Comparison of ENCODE assay signal across 11 cellular contexts in the genomic region with DNA sequence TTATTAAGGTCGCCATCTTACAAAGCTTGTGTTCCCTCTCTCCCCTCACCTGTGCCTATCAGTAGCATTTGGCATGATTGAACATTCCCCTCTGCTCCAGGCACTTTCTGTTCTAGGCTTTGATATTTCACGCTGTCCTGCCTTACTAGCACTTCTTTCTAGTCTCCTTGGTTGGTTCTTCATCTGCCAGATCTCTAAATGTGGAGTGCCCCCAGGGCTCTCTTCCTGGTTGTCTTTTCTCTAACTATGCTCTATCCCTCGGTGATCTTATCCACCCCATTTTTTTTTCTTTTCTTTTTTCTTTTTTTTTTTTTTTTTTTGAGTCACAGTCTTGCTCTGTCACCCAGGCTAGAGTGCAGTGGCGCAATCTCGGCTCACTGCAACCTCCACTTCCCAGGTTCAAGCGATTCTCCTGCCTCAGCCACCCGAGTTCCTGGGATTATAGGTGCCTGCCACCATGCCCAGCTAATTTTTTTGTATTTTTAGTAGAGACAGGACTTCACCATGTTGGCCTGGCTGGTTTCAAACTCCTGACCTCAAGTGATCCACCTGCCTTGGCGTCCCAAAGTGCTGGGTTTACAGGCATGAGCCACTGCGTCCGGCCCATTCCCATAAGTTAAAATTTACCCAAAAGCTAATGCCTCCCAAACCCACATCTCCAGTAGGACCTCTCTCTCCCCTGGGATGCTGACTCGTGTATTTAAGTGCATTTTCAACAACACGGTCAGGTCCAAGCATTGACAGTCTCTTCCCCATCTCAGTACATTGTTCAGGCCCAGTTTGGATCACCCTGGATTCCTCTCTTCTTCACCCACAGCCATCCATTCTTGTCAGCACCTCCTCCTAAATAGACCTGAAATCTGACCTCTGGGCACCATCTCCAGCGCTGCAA. TPM values are rescaled to one million over a fixed set of nuclear protein-coding genes. Genes with fewer than 3 reads are reported as not detected.
DNase-seq lines count a peak whose midpoint lies in the region; ATAC-seq and TF ChIP-seq lines count a peak whose summit lies in the region.
"Had no signal": no experiment of that assay in that cellular context is flagged by ENCODE, and none has a peak within 500 bp of the region (broad histone marks: within the 10 kb centered on the region; RNA-seq: fewer than 3 reads in every experiment).

No MANE protein-coding gene starts in this region.

- peaks cover 92% of the 10 kb centered on the region for H3K79me2 ChIP-seq in Karpas-422 (ENCODE audit: low read length)

- WGBS in IMR-90 (ENCODE audit: extremely low coverage in 2 of 2, insufficient read length in 1 of 2), 2 experiments = 100% methylated on average over 4 of the region's 13 CpGs; no CpG with 5 or more reads in 1 of the 2 experiments
- WGBS in body of pancreas, 2 donors = 86 to 92% methylated on average over 13 of the region's 13 CpGs

- H3K4me2 ChIP-seq in IMR-90 (ENCODE audit: low read depth, low read length) (peak overlapping the region; percentile 20), Karpas-422 (ENCODE audit: low read depth, low read length, poor library complexity, severe bottlenecking) (no peak overlapping the region)

- H4K20me1 ChIP-seq in IMR-90 (ENCODE audit: insufficient read depth, low read length) (no peaks in the 10 kb centered on the region), Karpas-422 (ENCODE audit: insufficient read depth, low read depth, low read length) (no peaks in the 10 kb centered on the region; the same call in 1 of the 2 replicates)

- no peaks in the 10 kb centered on the region for H3K27me3 ChIP-seq in IMR-90 (ENCODE audit: control insufficient read depth, insufficient read depth, low read length)
- no peaks in the 10 kb centered on the region for H3K27me3 ChIP-seq in neutrophil
- no peaks in the 10 kb centered on the region for H3K27me3 ChIP-seq in Karpas-422 (ENCODE audit: low read length)
- no peaks in the 10 kb centered on the region for H3K27me3 ChIP-seq in body of pancreas

- H3K27ac ChIP-seq in IMR-90 (ENCODE audit: insufficient read depth, low read length) (no peak overlapping the region), neutrophil (peak overlapping the region; percentile 35), Karpas-422 (ENCODE audit: low read length) (no peak overlapping the region), body of pancreas (no peak overlapping the region)

- H3K4ac ChIP-seq in IMR-90 (ENCODE audit: low read depth, low read length) = no peak overlapping the region

- H4K91ac ChIP-seq in IMR-90 (ENCODE audit: insufficient read depth, low read depth, low read length) = no peak overlapping the region

- no peak overlapping the region for H2AFZ ChIP-seq in IMR-90 (replicated peaks; ENCODE audit: low read length, poor library complexity)
- H2AFZ ChIP-seq in Karpas-422 (ENCODE audit: low read length) = no peak overlapping the region

- H2AK5ac ChIP-seq in IMR-90 (ENCODE audit: low read depth, low read length) = peak overlapping the region; percentile 13; the same call in 1 of the 2 replicates

- peaks cover 42 to 62% of the 10 kb centered on the region in 2 experiments for H3K79me1 ChIP-seq in IMR-90 (ENCODE audit: low read depth in 1 of 2, low read length in 2 of 2)

- H3K27ac Mint-ChIP-seq in activated CD8-positive, alpha-beta T cell treated with anti-CD3 and anti-CD28 coated beads, Interleukin-2, amount 10 ng/mL, durations not matched to agents 7 days and 5 days = peak overlapping the region; percentile 31
- H3K27ac Mint-ChIP-seq in activated CD8-positive, alpha-beta T cell treated with anti-CD3 and anti-CD28 coated beads for 36 hours = no peak overlapping the region
- peak overlapping the region; percentile 29 to 74 (median 59) for H3K27ac Mint-ChIP-seq in brain

- in situ Hi-C loops in IMR-90 (cut with MboI; ENCODE audit: low sequenced_read_pairs) = no loop called here

- no peak overlapping the region for H3K4me3 Mint-ChIP-seq in activated CD8-positive, alpha-beta T cell treated with anti-CD3 and anti-CD28 coated beads, Interleukin-2, amount 10 ng/mL, durations not matched to agents 7 days and 5 days
- H3K4me3 Mint-ChIP-seq in activated CD8-positive, alpha-beta T cell treated with anti-CD3 and anti-CD28 coated beads for 36 hours = no peak overlapping the region
- peak overlapping the region; percentile 12 to 78 (median 23) for H3K4me3 Mint-ChIP-seq in brain

- H3K4me1 Mint-ChIP-seq in activated CD8-positive, alpha-beta T cell treated with anti-CD3 and anti-CD28 coated beads, Interleukin-2, amount 10 ng/mL, durations not matched to agents 7 days and 5 days (ENCODE audit: low read depth) = peaks cover 49% of the 10 kb centered on the region
- peaks cover 19% of the 10 kb centered on the region for H3K4me1 Mint-ChIP-seq in activated CD8-positive, alpha-beta T cell treated with anti-CD3 and anti-CD28 coated beads for 36 hours (ENCODE audit: low read depth)
- H3K4me1 Mint-ChIP-seq in brain = peaks cover 36% of the 10 kb centered on the region

- H3K9ac ChIP-seq in IMR-90 (ENCODE audit: low read depth, low read length) = no peak overlapping the region
- no peak overlapping the region for H3K9ac ChIP-seq in Karpas-422 (ENCODE audit: low read length)

- H3K36me3 ChIP-seq in IMR-90 (ENCODE audit: control insufficient read depth, insufficient read depth, low read length) (no peaks in the 10 kb centered on the region), neutrophil (peaks cover 5% of the 10 kb centered on the region), Karpas-422 (ENCODE audit: insufficient read depth, low read length) (peaks cover 43% of the 10 kb centered on the region), body of pancreas (replicated peaks in 1 of 2; ENCODE audit: insufficient read depth in 1 of 2, low read depth in 2 of 2) (no peaks in the 10 kb centered on the region)

- 0 out of 2 replicates have a peak, but pooled peaks cover 2% of the 10 kb centered on the region for H3K4me1 ChIP-seq in IMR-90 (ENCODE audit: control insufficient read depth, insufficient read depth, low read length)
- peaks cover 24% of the 10 kb centered on the region in 2 experiments for H3K4me1 ChIP-seq in neutrophil (ENCODE audit: control insufficient read depth in 1 of 2, insufficient read depth in 1 of 2, low read depth in 1 of 2, low read length in 1 of 2)
- H3K4me1 ChIP-seq in Karpas-422 (ENCODE audit: low read length) = peaks cover 12% of the 10 kb centered on the region
- H3K4me1 ChIP-seq in body of pancreas = peaks cover 9% of the 10 kb centered on the region

- no peak for TF ChIP-seq CTCF in activated CD8-positive, alpha-beta T cell treated with anti-CD3 and anti-CD28 coated beads for 36 hours (IDR thresholded peaks at IDR 0.05)
- no peak for TF ChIP-seq CTCF in IMR-90 (conservative IDR thresholded peaks at IDR 0.05; ENCODE audit: low read depth, low read length)
- no peak for TF ChIP-seq CTCF in brain (conservative IDR thresholded peaks at IDR 0.05)
- no peak for TF ChIP-seq CTCF in neutrophil (IDR thresholded peaks at IDR 0.05)
- no peak for TF ChIP-seq CTCF in omental fat pad (IDR thresholded peaks at IDR 0.05)
- TF ChIP-seq CTCF in body of pancreas (IDR thresholded peaks at IDR 0.05) = no peak

- H2BK5ac ChIP-seq in IMR-90 (ENCODE audit: low read depth, low read length, poor library complexity, severe bottlenecking) = no peak overlapping the region

- DNase-seq in activated CD8-positive, alpha-beta T cell treated with anti-CD3 and anti-CD28 coated beads, Interleukin-2, amount 10 ng/mL, durations not matched to agents 7 days and 5 days = no peak
- no peak for DNase-seq in activated CD8-positive, alpha-beta T cell treated with anti-CD3 and anti-CD28 coated beads for 36 hours
- DNase-seq in IMR-90 (no peak), Karpas-422 (no peak), omental fat pad (ENCODE audit: low spot score) (no peak), body of pancreas (no peak)
- DNase-seq: amniotic stem cell, NCI-H187, NCI-H526 treated with DMSO at 0.1 percent for 48 hours had no signal

- POLR2A ChIA-PET in activated CD8-positive, alpha-beta T cell treated with anti-CD3 and anti-CD28 coated beads, Interleukin-2, amount 10 ng/mL, durations not matched to agents 7 days and 5 days (lab: Charles Lee) = interaction anchor here (1.0 to 1.3 kb wide), 2 partner anchors 12 to 53 kb away, joined by 3 to 5 read pairs; no protein-coding TSS in a partner anchor
- POLR2A ChIA-PET in activated CD8-positive, alpha-beta T cell treated with anti-CD3 and anti-CD28 coated beads for 36 hours (lab: Charles Lee) = interaction anchor here (1.0 kb wide), 1 partner anchor 28 kb away, joined by 3 read pairs; no protein-coding TSS in a partner anchor
- POLR2A ChIA-PET in IMR-90 (lab: Charles Lee; ENCODE audit: unreplicated experiment) = no interaction called here

- no peaks in the 10 kb centered on the region for H3K9me3 Mint-ChIP-seq in activated CD8-positive, alpha-beta T cell treated with anti-CD3 and anti-CD28 coated beads, Interleukin-2, amount 10 ng/mL, durations not matched to agents 7 days and 5 days (ENCODE audit: insufficient read depth)
- no peaks in the 10 kb centered on the region for H3K9me3 Mint-ChIP-seq in activated CD8-positive, alpha-beta T cell treated with anti-CD3 and anti-CD28 coated beads for 36 hours
- no peaks in the 10 kb centered on the region for H3K9me3 Mint-ChIP-seq in brain

- CTCF ChIA-PET in activated CD8-positive, alpha-beta T cell treated with anti-CD3 and anti-CD28 coated beads, Interleukin-2, amount 10 ng/mL, durations not matched to agents 7 days and 5 days (lab: Charles Lee) = no interaction called here
- CTCF ChIA-PET in activated CD8-positive, alpha-beta T cell treated with anti-CD3 and anti-CD28 coated beads for 36 hours (lab: Charles Lee) = no interaction called here
- CTCF ChIA-PET in IMR-90 (lab: Yijun Ruan, JAX) = interaction anchor here (0.6 kb wide), 1 partner anchor 11 kb away, joined by 3 read pairs; no protein-coding TSS in a partner anchor

- H3K18ac ChIP-seq in IMR-90 (ENCODE audit: low read depth, low read length) = no peak overlapping the region

- no peak overlapping the region; the same call in 1 of the 2 replicates for H3K23ac ChIP-seq in IMR-90 (ENCODE audit: low read depth, low read length)

- H2BK15ac ChIP-seq in IMR-90 (ENCODE audit: low read depth, low read length) = no peak overlapping the region

- H3K36me3 Mint-ChIP-seq in activated CD8-positive, alpha-beta T cell treated with anti-CD3 and anti-CD28 coated beads, Interleukin-2, amount 10 ng/mL, durations not matched to agents 7 days and 5 days (ENCODE audit: low read depth) = peaks cover 72% of the 10 kb centered on the region
- H3K36me3 Mint-ChIP-seq in activated CD8-positive, alpha-beta T cell treated with anti-CD3 and anti-CD28 coated beads for 36 hours (ENCODE audit: low read depth) = peaks cover 52% of the 10 kb centered on the region
- peaks cover 23% of the 10 kb centered on the region for H3K36me3 Mint-ChIP-seq in brain

- H3K4me3 ChIP-seq in IMR-90 (ENCODE audit: insufficient read depth, low read depth, low read length) (no peak overlapping the region), neutrophil (ENCODE audit: low read depth in 1 of 2, low read length in 1 of 2) (no peak overlapping the region), Karpas-422 (ENCODE audit: low read length) (no peak overlapping the region), body of pancreas (no peak overlapping the region)

- H3K9me2 ChIP-seq in Karpas-422 (replicated peaks; ENCODE audit: insufficient read depth, low read length) = no peaks in the 10 kb centered on the region

- peak overlapping the region; percentile 57 for H4K5ac ChIP-seq in IMR-90 (ENCODE audit: low read depth, low read length)

- H3K9me3 ChIP-seq in IMR-90 (ENCODE audit: control insufficient read depth, insufficient read depth, low read length) (no peaks in the 10 kb centered on the region), neutrophil (no peaks in the 10 kb centered on the region), Karpas-422 (ENCODE audit: low read length) (no peaks in the 10 kb centered on the region), body of pancreas (no peaks in the 10 kb centered on the region)

- H4K8ac ChIP-seq in IMR-90 (ENCODE audit: low read depth in 2 of 2, low read length in 2 of 2) = peak overlapping the region in 1 of 2 experiments; percentile 71; a peak in 2 of 4 replicates

- no peak for TF ChIP-seq RAD21 in IMR-90 (IDR thresholded peaks at IDR 0.05; ENCODE audit: low read length)

- intact Hi-C loops in activated CD8-positive, alpha-beta T cell treated with anti-CD3 and anti-CD28 coated beads for 36 hours (cut with micrococcal nuclease) = no loop called here
- intact Hi-C loops in IMR-90 (cut with micrococcal nuclease) = no loop called here
- intact Hi-C loops in body of pancreas (cut with DNase I) = no loop called here

- H2AK9ac ChIP-seq in IMR-90 (replicated peaks; ENCODE audit: low read depth, low read length, poor library complexity) = no peak overlapping the region

- no TSS peak for BruUV-seq in IMR-90 (replicated peaks; lab: Mats Ljungman, UMichigan)

- ATAC-seq in activated CD8-positive, alpha-beta T cell treated with anti-CD3 and anti-CD28 coated beads, Interleukin-2, amount 10 ng/mL, durations not matched to agents 7 days and 5 days = no peak
- no peak for ATAC-seq in activated CD8-positive, alpha-beta T cell treated with anti-CD3 and anti-CD28 coated beads for 36 hours
- ATAC-seq in IMR-90 (ENCODE audit: low read depth) (no peak), omental fat pad (ENCODE audit: low FRiP score) (no peak), body of pancreas (no peak)

- H3K14ac ChIP-seq in IMR-90 (replicated peaks; ENCODE audit: low read depth, low read length) = no peak overlapping the region

- no peak overlapping the region for H3K56ac ChIP-seq in IMR-90 (ENCODE audit: extremely low read depth, insufficient read depth, low read length)

- H2BK120ac ChIP-seq in IMR-90 (ENCODE audit: low read depth, low read length) = no peak overlapping the region

- H3K27me3 Mint-ChIP-seq in activated CD8-positive, alpha-beta T cell treated with anti-CD3 and anti-CD28 coated beads, Interleukin-2, amount 10 ng/mL, durations not matched to agents 7 days and 5 days (ENCODE audit: low read depth) = no peaks in the 10 kb centered on the region
- H3K27me3 Mint-ChIP-seq in activated CD8-positive, alpha-beta T cell treated with anti-CD3 and anti-CD28 coated beads for 36 hours = no peaks in the 10 kb centered on the region
- H3K27me3 Mint-ChIP-seq in brain = peaks cover 5% of the 10 kb centered on the region

- H2BK20ac ChIP-seq in IMR-90 (ENCODE audit: low read depth, low read length) = no peak overlapping the region

- no peak for TF ChIP-seq POLR2A in IMR-90 (IDR thresholded peaks at IDR 0.05; ENCODE audit: low read depth, low read length)
- no peak for TF ChIP-seq POLR2A in body of pancreas (IDR thresholded peaks at IDR 0.05)

- peaks cover 14% of the 10 kb centered on the region for H3K9me1 ChIP-seq in IMR-90 (ENCODE audit: insufficient read depth, low read length)

- dilution Hi-C loops in IMR-90 (cut with HindIII; ENCODE audit: low sequenced_read_pairs, unreplicated experiment) = no loop called here

RNA-seq across cellular contexts. Expression of a gene that starts 5.2 kb away (rescaled TPM):
- 100 to 1,000 TPM; 281 to 287 TPM for total RNA-seq in activated CD8-positive, alpha-beta T cell treated with anti-CD3 and anti-CD28 coated beads, Interleukin-2, amount 10 ng/mL, durations not matched to agents 7 days and 5 days
- 100 to 1,000 TPM; 163 to 170 TPM for total RNA-seq in activated CD8-positive, alpha-beta T cell treated with anti-CD3 and anti-CD28 coated beads for 36 hours
- total RNA-seq in IMR-90 (2012; rRNA removed) (92.5 and 123 TPM in 2 replicates), omental fat pad (10 to 100 TPM in 1 of 4 donors, 1 to 10 TPM in 1, under 1 TPM in 1, not detected in 1; 0.74 to 11.8 (median 3.2) TPM), body of pancreas (1 to 10 TPM; 2.1 to 5.3 TPM)
- polyA plus RNA-seq in IMR-90 (2012; rRNA removed) (59.2 and 61.7 TPM in 2 replicates), brain (ENCODE audit: insufficient read depth, low read depth, low replicate concordance) (158 TPM)
- 10.1 and 17.0 TPM in 2 replicates for polyA plus RNA-seq in IMR-90 (2012; cell fraction: cytosol; rRNA removed)
- polyA plus RNA-seq in IMR-90 (2012; cell fraction: nucleus; rRNA removed; ENCODE audit: low replicate concordance) = 30.4 and 58.2 TPM in 2 replicates
- 115 and 213 TPM in 2 replicates for total RNA-seq in Karpas-422 (2014; rRNA removed; shearing (Covaris generic); ENCODE audit: low replicate concordance)

RNA-seq across cellular contexts. Expression of a gene that starts 5.5 kb away (rescaled TPM):
- 10 to 100 TPM; 22.8 to 23.8 TPM for total RNA-seq in activated CD8-positive, alpha-beta T cell treated with anti-CD3 and anti-CD28 coated beads, Interleukin-2, amount 10 ng/mL, durations not matched to agents 7 days and 5 days
- total RNA-seq in activated CD8-positive, alpha-beta T cell treated with anti-CD3 and anti-CD28 coated beads for 36 hours = 10 to 100 TPM; 13.5 to 13.6 TPM
- total RNA-seq in IMR-90 (2012; rRNA removed) (4.1 and 7.5 TPM in 2 replicates), omental fat pad (under 1 TPM in 2 of 4 donors, not detected in 2; 0.46 to 0.48 TPM), body of pancreas (not detected)
- polyA plus RNA-seq in IMR-90 (2012; rRNA removed) (5.4 and 5.5 TPM in 2 replicates), brain (ENCODE audit: insufficient read depth, low read depth, low replicate concordance) (9.2 TPM)
- 3.9 and 4.5 TPM in 2 replicates for polyA plus RNA-seq in IMR-90 (2012; cell fraction: cytosol; rRNA removed)
- polyA plus RNA-seq in IMR-90 (2012; cell fraction: nucleus; rRNA removed; ENCODE audit: low replicate concordance) = 1.0 and 1.4 TPM in 2 replicates
- total RNA-seq in Karpas-422 (2014; rRNA removed; shearing (Covaris generic); ENCODE audit: low replicate concordance) = 7.7 and 13.1 TPM in 2 replicates

Comparison
In these comparisons a context has a peak if more than half of its experiments do, and no peak if none do; other contexts are left out.
1. H3K4me3 Mint-ChIP-seq: peak in brain (5 of 5); none in activated CD8-positive, alpha-beta T cell treated with anti-CD3 and anti-CD28 coated beads, Interleukin-2, amount 10 ng/mL, durations not matched to agents 7 days and 5 days (single experiment) and activated CD8-positive, alpha-beta T cell treated with anti-CD3 and anti-CD28 coated beads for 36 hours (single experiment).